In the genomic region with DNA sequence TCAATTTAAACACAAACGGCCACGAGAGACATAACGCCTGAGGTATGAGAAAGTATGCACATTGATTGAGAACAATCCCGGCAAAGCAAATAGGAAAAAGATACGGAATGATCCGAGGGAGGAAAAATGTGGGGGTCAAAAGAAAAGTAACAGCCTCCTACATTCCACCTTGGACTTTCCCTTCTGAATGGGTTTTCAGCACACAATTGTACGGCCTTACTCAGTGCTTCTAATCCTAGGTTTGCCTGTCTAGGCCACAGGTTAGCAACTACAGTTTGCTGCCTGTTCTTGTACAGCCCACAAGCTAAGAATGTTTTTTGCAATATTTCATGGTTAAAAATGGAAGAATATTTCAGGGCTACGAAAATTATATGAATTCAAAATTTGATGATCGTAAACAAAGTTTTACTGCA, we compare ENCODE assay signal across 10 cellular contexts. TPM values are rescaled to one million over a fixed set of nuclear protein-coding genes. Genes with fewer than 3 reads are reported as not detected.
DNase-seq lines count a peak whose midpoint lies in the region; ATAC-seq and TF ChIP-seq lines count a peak whose summit lies in the region.
"Had no signal": no experiment of that assay in that cellular context is flagged by ENCODE, and none has a peak within 500 bp of the region (broad histone marks: within the 10 kb centered on the region; RNA-seq: fewer than 3 reads in every experiment).

No MANE protein-coding gene starts in this region.

- no peaks in the 10 kb centered on the region; the same call in 1 of the 2 replicates for H3K36me3 ChIP-seq in BE2C
- no peaks in the 10 kb centered on the region for H3K36me3 ChIP-seq in RWPE2 (ENCODE audit: low read depth)
- no peaks in the 10 kb centered on the region for H3K36me3 ChIP-seq in neuronal stem cell (replicated peaks in 1 of 2; ENCODE audit: control insufficient read depth in 2 of 2, insufficient read depth in 2 of 2, low read length in 2 of 2)

- no peak overlapping the region for H4K8ac ChIP-seq in neuronal stem cell (ENCODE audit: low read depth, low read length)

- H3K4ac ChIP-seq in neuronal stem cell (ENCODE audit: low read length) = no peak overlapping the region

- H3K4me3 ChIP-seq in BE2C (ENCODE audit: low read depth, low read length) = peak overlapping the region; percentile 96
- peak overlapping the region; percentile 41 for H3K4me3 ChIP-seq in RWPE2 (ENCODE audit: severe bottlenecking)
- H3K4me3 ChIP-seq in neuronal stem cell (ENCODE audit: low read length in 2 of 2) = peak overlapping the region in 1 of 2 donors; percentile 75

- no peak overlapping the region for H2AK5ac ChIP-seq in neuronal stem cell (ENCODE audit: low read depth, low read length)

- peaks cover under 1 to 15% (median 2%) of the 10 kb centered on the region in 3 donors for H3K36me3 Mint-ChIP-seq in naive thymus-derived CD8-positive, alpha-beta T cell
- H3K36me3 Mint-ChIP-seq in activated T-helper 2 cell treated with anti-CD3 and anti-CD28 coated beads, Interferon-gamma antibody, Interleukin-2, Interleukin-4, amounts not matched to agents 10 μg/mL and 5 μg/mL and 100 μg/mL, durations not matched to agents 14 hours and 24 hours and 36 hours (ENCODE audit: low read depth) = no peaks in the 10 kb centered on the region

- H3K4me1 Mint-ChIP-seq in naive thymus-derived CD8-positive, alpha-beta T cell = peaks cover 3 to 18% (median 6%) of the 10 kb centered on the region in 4 donors
- no peaks in the 10 kb centered on the region for H3K4me1 Mint-ChIP-seq in activated T-helper 2 cell treated with anti-CD3 and anti-CD28 coated beads, Interferon-gamma antibody, Interleukin-2, Interleukin-4, amounts not matched to agents 10 μg/mL and 5 μg/mL and 100 μg/mL, durations not matched to agents 14 hours and 24 hours and 36 hours (ENCODE audit: low read depth)

- peak overlapping the region; percentile 40 for H3K27ac ChIP-seq in RWPE2 (ENCODE audit: poor library complexity, severe bottlenecking)
- no peak overlapping the region for H3K27ac ChIP-seq in neuronal stem cell (replicated peaks; ENCODE audit: low read length)

- H2BK120ac ChIP-seq in neuronal stem cell (ENCODE audit: low read depth, low read length) = no peak overlapping the region

- no peak overlapping the region for H3K18ac ChIP-seq in neuronal stem cell (ENCODE audit: low read length)

- H4K91ac ChIP-seq in neuronal stem cell (ENCODE audit: low read depth, low read length, poor library complexity) = no peak overlapping the region

- H3K4me1 ChIP-seq in BE2C (peaks cover 8% of the 10 kb centered on the region), RWPE2 (ENCODE audit: insufficient read depth, poor library complexity, severe bottlenecking) (peaks cover 15% of the 10 kb centered on the region), neuronal stem cell (ENCODE audit: control insufficient read depth in 2 of 2, insufficient read depth in 1 of 2, low read depth in 1 of 2, low read length in 2 of 2) (peaks cover 0 to 3% of the 10 kb centered on the region in 2 donors)

- WGBS in neuronal stem cell (ENCODE audit: extremely low coverage in 2 of 2, insufficient read length in 2 of 2, insufficient replicate concordance in 1 of 2), 2 donors = no CpG with 5 or more reads among the region's 9 CpGs

- H3K27me3 ChIP-seq in BE2C = no peaks in the 10 kb centered on the region
- no peaks in the 10 kb centered on the region for H3K27me3 ChIP-seq in RWPE2 (ENCODE audit: insufficient read depth, poor library complexity, severe bottlenecking)
- H3K27me3 ChIP-seq in neuronal stem cell (ENCODE audit: control insufficient read depth in 3 of 3, insufficient read depth in 3 of 3, low read depth in 1 of 3, low read length in 3 of 3) = peaks cover 0 to 7% (median 5%) of the 10 kb centered on the region in 3 experiments

- no peak overlapping the region for H3K23ac ChIP-seq in neuronal stem cell (ENCODE audit: low read depth, low read length, poor library complexity)

- peak overlapping the region in 1 of 10 donors; percentile 3 for H3K4me3 Mint-ChIP-seq in naive thymus-derived CD8-positive, alpha-beta T cell
- H3K4me3 Mint-ChIP-seq in activated T-helper 2 cell treated with anti-CD3 and anti-CD28 coated beads, Interferon-gamma antibody, Interleukin-2, Interleukin-4, amounts not matched to agents 10 μg/mL and 5 μg/mL and 100 μg/mL, durations not matched to agents 14 hours and 24 hours and 36 hours (ENCODE audit: low read depth) = no peak overlapping the region

- intact Hi-C loops in activated T-helper 2 cell treated with anti-CD3 and anti-CD28 coated beads, Interferon-gamma antibody, Interleukin-2, Interleukin-4, amounts not matched to agents 10 μg/mL and 5 μg/mL and 100 μg/mL, durations not matched to agents 14 hours and 24 hours and 36 hours (cut with micrococcal nuclease) = no loop called here

- no peak overlapping the region for H3K14ac ChIP-seq in neuronal stem cell (ENCODE audit: low read length)

- no peak overlapping the region for H2BK5ac ChIP-seq in neuronal stem cell (ENCODE audit: low read length)

- peaks cover 4% of the 10 kb centered on the region for H3K79me1 ChIP-seq in neuronal stem cell (ENCODE audit: low read depth, low read length)

- POLR2A ChIA-PET in naive thymus-derived CD8-positive, alpha-beta T cell (lab: Charles Lee) = no interaction called here

- H3K27me3 Mint-ChIP-seq in naive thymus-derived CD8-positive, alpha-beta T cell = peaks cover 25 to 95% (median 48%) of the 10 kb centered on the region in 5 donors
- H3K27me3 Mint-ChIP-seq in activated T-helper 2 cell treated with anti-CD3 and anti-CD28 coated beads, Interferon-gamma antibody, Interleukin-2, Interleukin-4, amounts not matched to agents 10 μg/mL and 5 μg/mL and 100 μg/mL, durations not matched to agents 14 hours and 24 hours and 36 hours (ENCODE audit: low read depth) = peaks cover 44% of the 10 kb centered on the region

- peak; percentile 6; the same call in 1 of the 3 replicates for ATAC-seq in RWPE2 (ENCODE audit: low read depth)
- ATAC-seq in esophagus mucosa = peak; percentile 37
- ATAC-seq in naive thymus-derived CD8-positive, alpha-beta T cell = no peak
- ATAC-seq in HG02610 (IDR thresholded peaks at IDR 0.05; ENCODE audit: unreplicated experiment) = no peak
- no peak for ATAC-seq in HG02970 (IDR thresholded peaks at IDR 0.05; ENCODE audit: low FRiP score, unreplicated experiment)

- H3K9me3 Mint-ChIP-seq in naive thymus-derived CD8-positive, alpha-beta T cell = peaks cover 0 to 17% (median 4%) of the 10 kb centered on the region in 9 donors
- no peaks in the 10 kb centered on the region for H3K9me3 Mint-ChIP-seq in activated T-helper 2 cell treated with anti-CD3 and anti-CD28 coated beads, Interferon-gamma antibody, Interleukin-2, Interleukin-4, amounts not matched to agents 10 μg/mL and 5 μg/mL and 100 μg/mL, durations not matched to agents 14 hours and 24 hours and 36 hours

- no peak overlapping the region for H2BK15ac ChIP-seq in neuronal stem cell (ENCODE audit: low read length)

- peak overlapping the region in 1 of 10 donors; percentile 82 for H3K27ac Mint-ChIP-seq in naive thymus-derived CD8-positive, alpha-beta T cell
- H3K27ac Mint-ChIP-seq in activated T-helper 2 cell treated with anti-CD3 and anti-CD28 coated beads, Interferon-gamma antibody, Interleukin-2, Interleukin-4, amounts not matched to agents 10 μg/mL and 5 μg/mL and 100 μg/mL, durations not matched to agents 14 hours and 24 hours and 36 hours = no peak overlapping the region

- DNase-seq in BE2C = no peak
- DNase-seq in RWPE2 (ENCODE audit: low spot score) = no peak
- no peak for DNase-seq in neuronal stem cell (ENCODE audit: low spot score)
- DNase-seq in naive thymus-derived CD8-positive, alpha-beta T cell = no peak
- DNase-seq in activated T-helper 2 cell treated with anti-CD3 and anti-CD28 coated beads, Interferon-gamma antibody, Interleukin-2, Interleukin-4, amounts not matched to agents 10 μg/mL and 5 μg/mL and 100 μg/mL, durations not matched to agents 14 hours and 24 hours and 36 hours (ENCODE audit: low spot score) = no peak
- DNase-seq: DND-41 had no signal

- H2BK12ac ChIP-seq in neuronal stem cell (ENCODE audit: low read length) = no peak overlapping the region

- TF ChIP-seq CTCF in BE2C (IDR thresholded peaks at IDR 0.05; ENCODE audit: low read depth, low read length) (no peak), RWPE2 (IDR thresholded peaks at IDR 0.05; ENCODE audit: poor library complexity, severe bottlenecking) (no peak)

- H3K9ac ChIP-seq in neuronal stem cell (ENCODE audit: low read depth, low read length, poor library complexity) = no peak overlapping the region

- H3K4me2 ChIP-seq in neuronal stem cell (ENCODE audit: insufficient read depth, low read length, poor library complexity, severe bottlenecking) = no peak overlapping the region

- no peaks in the 10 kb centered on the region for H3K9me3 ChIP-seq in BE2C
- H3K9me3 ChIP-seq in RWPE2 (ENCODE audit: severe bottlenecking) = no peaks in the 10 kb centered on the region
- no peaks in the 10 kb centered on the region for H3K9me3 ChIP-seq in neuronal stem cell (replicated peaks in 1 of 2; ENCODE audit: control insufficient read depth in 2 of 2, insufficient read depth in 1 of 2, low read depth in 1 of 2, low read length in 2 of 2)

- peak overlapping the region; percentile 96 for H2AFZ ChIP-seq in neuronal stem cell (ENCODE audit: low read length)

RNA-seq across cellular contexts. Expression of a gene that starts 46.2 kb away (rescaled TPM):
- polyA plus RNA-seq in BE2C (2012; ENCODE audit: insufficient read depth, insufficient read length, low read depth) = 31.4 TPM
- total RNA-seq in esophagus mucosa = 36.9 TPM
- 32.0 TPM for polyA plus RNA-seq in neuronal stem cell (2013, experiment 1 of 2)
- polyA plus RNA-seq in neuronal stem cell (2013, experiment 2 of 2) = 31.1 TPM
- 10 to 100 TPM; 48.6 to 53.8 TPM for total RNA-seq in naive thymus-derived CD8-positive, alpha-beta T cell
- polyA plus RNA-seq in naive thymus-derived CD8-positive, alpha-beta T cell = 10 to 100 TPM; 30.6 to 48.2 (median 43.6) TPM
- 34.8 and 37.2 TPM in 2 replicates for total RNA-seq in activated T-helper 2 cell treated with anti-CD3 and anti-CD28 coated beads, Interferon-gamma antibody, Interleukin-2, Interleukin-4, amounts not matched to agents 10 μg/mL and 5 μg/mL and 100 μg/mL, durations not matched to agents 14 hours and 24 hours and 36 hours

RNA-seq across cellular contexts. Expression of a gene that starts 51.9 kb away (rescaled TPM):
- 0.57 TPM for polyA plus RNA-seq in BE2C (2012; ENCODE audit: insufficient read depth, insufficient read length, low read depth)
- 0.08 TPM for total RNA-seq in esophagus mucosa
- not detected for polyA plus RNA-seq in neuronal stem cell (2013, experiment 1 of 2)
- not detected for polyA plus RNA-seq in neuronal stem cell (2013, experiment 2 of 2)
- not detected for total RNA-seq in naive thymus-derived CD8-positive, alpha-beta T cell
- not detected for polyA plus RNA-seq in naive thymus-derived CD8-positive, alpha-beta T cell
- total RNA-seq in activated T-helper 2 cell treated with anti-CD3 and anti-CD28 coated beads, Interferon-gamma antibody, Interleukin-2, Interleukin-4, amounts not matched to agents 10 μg/mL and 5 μg/mL and 100 μg/mL, durations not matched to agents 14 hours and 24 hours and 36 hours = not detected in 2 replicates
- total RNA-seq: HT1080 had no signal

Comparison
In these comparisons a context has a peak if more than half of its experiments do, and no peak if none do; other contexts are left out.
1. ATAC-seq: peak in RWPE2 (single experiment) and esophagus mucosa (single experiment); none in naive thymus-derived CD8-positive, alpha-beta T cell (0 of 2), HG02610 (single experiment) and HG02970 (single experiment).